ENCODE assay signal across 11 cellular contexts in genomic region chr6:117776441-117776840, GRCh38.
DNase-seq lines count a peak whose midpoint lies in the region; ATAC-seq, FAIRE-seq and TF ChIP-seq lines count a peak whose summit lies in the region.
"Had no signal": no experiment of that assay in that cellular context is flagged by ENCODE, and none has a peak within 500 bp of the region (broad histone marks: within the 10 kb centered on the region; RNA-seq: fewer than 3 reads in every experiment).

No MANE protein-coding gene starts in this region.

- H3K36me3 ChIP-seq in left ventricle myocardium inferior (no peaks in the 10 kb centered on the region), right atrium auricular region (no peaks in the 10 kb centered on the region), astrocyte (ENCODE audit: insufficient read depth, low read length) (no peaks in the 10 kb centered on the region), upper lobe of right lung (no peaks in the 10 kb centered on the region)

- H3K4me2 ChIP-seq in astrocyte (ENCODE audit: low read length): no peak overlapping the region

- H3K27me3 Mint-ChIP-seq in astrocyte (ENCODE audit: low read depth, unreplicated experiment): no peaks in the 10 kb centered on the region
- peaks cover 15% of the 10 kb centered on the region for H3K27me3 Mint-ChIP-seq in activated naive CD8-positive, alpha-beta T cell treated with anti-CD3 and anti-CD28 coated beads for 36 hours
- H3K27me3 Mint-ChIP-seq: CD4-positive, CD25-positive, alpha-beta regulatory T cell had no signal

- FAIRE-seq in astrocyte (lab: Jason Lieb, UNC): no peak

- H3K9me3 Mint-ChIP-seq in astrocyte (ENCODE audit: unreplicated experiment): no peaks in the 10 kb centered on the region
- H3K9me3 Mint-ChIP-seq in activated naive CD8-positive, alpha-beta T cell treated with anti-CD3 and anti-CD28 coated beads for 36 hours: no peaks in the 10 kb centered on the region

- no peak overlapping the region for H3K4me3 ChIP-seq in left ventricle myocardium inferior
- H3K4me3 ChIP-seq in right atrium auricular region: no peak overlapping the region
- H3K4me3 ChIP-seq in astrocyte (ENCODE audit: insufficient read depth, low read depth, low read length): no peak overlapping the region
- no peak overlapping the region for H3K4me3 ChIP-seq in upper lobe of right lung

- no peaks in the 10 kb centered on the region for H3K4me1 ChIP-seq in left ventricle myocardium inferior
- H3K4me1 ChIP-seq in right atrium auricular region: no peaks in the 10 kb centered on the region
- H3K4me1 ChIP-seq in astrocyte (ENCODE audit: insufficient read depth, low read length): no peaks in the 10 kb centered on the region
- no peaks in the 10 kb centered on the region for H3K4me1 ChIP-seq in upper lobe of right lung

- H3K4me1 Mint-ChIP-seq in astrocyte (ENCODE audit: low read depth, unreplicated experiment): peaks cover 3% of the 10 kb centered on the region
- no peaks in the 10 kb centered on the region for H3K4me1 Mint-ChIP-seq in activated naive CD8-positive, alpha-beta T cell treated with anti-CD3 and anti-CD28 coated beads for 36 hours
- H3K4me1 Mint-ChIP-seq: activated CD8-positive, alpha-beta memory T cell treated with anti-CD3 and anti-CD28 coated beads, Interleukin-2, amount 10 ng/mL, durations not matched to agents 7 days and 5 days; CD4-positive, CD25-positive, alpha-beta regulatory T cell had no signal

- H3K4me3 Mint-ChIP-seq in astrocyte (ENCODE audit: unreplicated experiment): no peak overlapping the region
- no peak overlapping the region for H3K4me3 Mint-ChIP-seq in activated naive CD8-positive, alpha-beta T cell treated with anti-CD3 and anti-CD28 coated beads for 36 hours
- H3K4me3 Mint-ChIP-seq: activated CD8-positive, alpha-beta memory T cell treated with anti-CD3 and anti-CD28 coated beads, Interleukin-2, amount 10 ng/mL, durations not matched to agents 7 days and 5 days; CD4-positive, CD25-positive, alpha-beta regulatory T cell had no signal

- intact Hi-C loops in left ventricle myocardium inferior (cut with micrococcal nuclease): no loop called here
- intact Hi-C loops in upper lobe of right lung (cut with DNase I): no loop called here

- no peak overlapping the region for H3K27ac Mint-ChIP-seq in astrocyte (ENCODE audit: unreplicated experiment)
- H3K27ac Mint-ChIP-seq in activated naive CD8-positive, alpha-beta T cell treated with anti-CD3 and anti-CD28 coated beads for 36 hours: no peak overlapping the region
- H3K27ac Mint-ChIP-seq: activated CD8-positive, alpha-beta memory T cell treated with anti-CD3 and anti-CD28 coated beads, Interleukin-2, amount 10 ng/mL, durations not matched to agents 7 days and 5 days; CD4-positive, CD25-positive, alpha-beta regulatory T cell had no signal

- no peaks in the 10 kb centered on the region for H4K20me1 ChIP-seq in astrocyte (ENCODE audit: insufficient read depth, low read length)

- H3K36me3 Mint-ChIP-seq in astrocyte (ENCODE audit: low read depth, unreplicated experiment): no peaks in the 10 kb centered on the region
- H3K36me3 Mint-ChIP-seq in activated naive CD8-positive, alpha-beta T cell treated with anti-CD3 and anti-CD28 coated beads for 36 hours: no peaks in the 10 kb centered on the region
- H3K36me3 Mint-ChIP-seq: activated CD8-positive, alpha-beta memory T cell treated with anti-CD3 and anti-CD28 coated beads, Interleukin-2, amount 10 ng/mL, durations not matched to agents 7 days and 5 days; CD4-positive, CD25-positive, alpha-beta regulatory T cell had no signal

- no peak overlapping the region for H2AFZ ChIP-seq in astrocyte (ENCODE audit: low read depth, low read length)

- no peaks in the 10 kb centered on the region for H3K79me2 ChIP-seq in astrocyte (ENCODE audit: insufficient read depth, low read length)

- H3K9me3 ChIP-seq in left ventricle myocardium inferior (replicated peaks) (no peaks in the 10 kb centered on the region), right atrium auricular region (no peaks in the 10 kb centered on the region), astrocyte (ENCODE audit: insufficient read depth, low read depth, low read length) (no peaks in the 10 kb centered on the region), upper lobe of right lung (no peaks in the 10 kb centered on the region)

- H3K27ac ChIP-seq in left ventricle myocardium inferior (replicated peaks) (no peak overlapping the region), right atrium auricular region (no peak overlapping the region), astrocyte (ENCODE audit: low read depth, low read length) (no peak overlapping the region), upper lobe of right lung (no peak overlapping the region)

- peak; percentile 25 for TF ChIP-seq CTCF in left ventricle myocardium inferior (IDR thresholded peaks at IDR 0.05; ENCODE audit: borderline replicate concordance)
- no peak for TF ChIP-seq CTCF in right atrium auricular region (IDR thresholded peaks at IDR 0.05)
- TF ChIP-seq CTCF in astrocyte (IDR thresholded peaks at IDR 0.05; ENCODE audit: insufficient read depth, low read depth, low read length): no peak
- peak; percentile 23 for TF ChIP-seq CTCF in upper lobe of right lung (IDR thresholded peaks at IDR 0.05)

- peak; percentile 52 for ATAC-seq in HG03558 (IDR thresholded peaks at IDR 0.05; ENCODE audit: extremely low read depth, unreplicated experiment)
- ATAC-seq in upper lobe of right lung: peak; percentile 42
- ATAC-seq in HG02840 (IDR thresholded peaks at IDR 0.05; ENCODE audit: low FRiP score, unreplicated experiment): no peak
- ATAC-seq: activated CD8-positive, alpha-beta memory T cell treated with anti-CD3 and anti-CD28 coated beads, Interleukin-2, amount 10 ng/mL, durations not matched to agents 7 days and 5 days had no signal

- H3K9ac ChIP-seq in astrocyte (ENCODE audit: low read length): no peak overlapping the region

- H3K27me3 ChIP-seq in left ventricle myocardium inferior (ENCODE audit: low read depth): no peaks in the 10 kb centered on the region
- no peaks in the 10 kb centered on the region for H3K27me3 ChIP-seq in right atrium auricular region
- no peaks in the 10 kb centered on the region for H3K27me3 ChIP-seq in astrocyte (ENCODE audit: insufficient read depth, low read length)
- H3K27me3 ChIP-seq in upper lobe of right lung: no peaks in the 10 kb centered on the region

- DNase-seq in left ventricle myocardium inferior: no peak
- DNase-seq in right atrium auricular region (ENCODE audit: low spot score): no peak
- DNase-seq in astrocyte (ENCODE audit: low read depth): peak; percentile 10
- DNase-seq in upper lobe of right lung: no peak
- DNase-seq in activated naive CD8-positive, alpha-beta T cell treated with anti-CD3 and anti-CD28 coated beads for 36 hours: no peak
- DNase-seq in midbrain (lab: John Stamatoyannopoulos, UW): no peak
- DNase-seq: activated CD8-positive, alpha-beta memory T cell treated with anti-CD3 and anti-CD28 coated beads, Interleukin-2, amount 10 ng/mL, durations not matched to agents 7 days and 5 days; CD4-positive, CD25-positive, alpha-beta regulatory T cell; GOT3 had no signal

Comparison
In these comparisons a context has a peak if more than half of its experiments do, and no peak if none do; other contexts are left out.
1. CTCF ChIP-seq: peak in left ventricle myocardium inferior (single experiment) and upper lobe of right lung (single experiment); none in right atrium auricular region (0 of 2) and astrocyte (single experiment).